27 cellular contexts compared by ENCODE assay signal in genomic region chr4:95833652-95834276, GRCh38. TPM values are rescaled to one million over a fixed set of nuclear protein-coding genes. Genes with fewer than 3 reads are reported as not detected.
"Had no signal": no experiment of that assay in that cellular context is flagged by ENCODE, and none has a peak within 500 bp of the region (broad histone marks: within the 10 kb centered on the region; RNA-seq: fewer than 3 reads in every experiment).

No MANE protein-coding gene starts in this region.

- H3K36me3 ChIP-seq: esophagus muscularis mucosa, sigmoid colon had no signal

- H3K27me3 ChIP-seq: esophagus muscularis mucosa, hepatocyte, sigmoid colon, testis had no signal

- H3K36me3 Mint-ChIP-seq: activated naive CD8-positive, alpha-beta T cell treated with anti-CD3 and anti-CD28 coated beads, Interleukin-2, amount 10 ng/mL, durations not matched to agents 7 days and 5 days had no signal

- H3K4me1 Mint-ChIP-seq: activated CD4-positive, alpha-beta memory T cell treated with anti-CD3 and anti-CD28 coated beads, Interleukin-2, amount 10 ng/mL, durations not matched to agents 7 days and 5 days; activated CD4-positive, alpha-beta T cell treated with anti-CD3 and anti-CD28 coated beads, Interleukin-2, amount 10 ng/mL, durations not matched to agents 24 days and 14 days; activated naive CD8-positive, alpha-beta T cell treated with anti-CD3 and anti-CD28 coated beads, Interleukin-2, amount 10 ng/mL, durations not matched to agents 7 days and 5 days had no signal

- H3K4me3 ChIP-seq: coronary artery, esophagus muscularis mucosa, hepatocyte, sigmoid colon, testis had no signal

- H3K27me3 Mint-ChIP-seq: activated CD4-positive, alpha-beta memory T cell treated with anti-CD3 and anti-CD28 coated beads, Interleukin-2, amount 10 ng/mL, durations not matched to agents 7 days and 5 days; activated CD4-positive, alpha-beta T cell treated with anti-CD3 and anti-CD28 coated beads, Interleukin-2, amount 10 ng/mL, durations not matched to agents 24 days and 14 days; activated naive CD8-positive, alpha-beta T cell treated with anti-CD3 and anti-CD28 coated beads, Interleukin-2, amount 10 ng/mL, durations not matched to agents 7 days and 5 days had no signal

- H3K9me3 ChIP-seq: esophagus muscularis mucosa, sigmoid colon, testis had no signal

- H3K4me3 Mint-ChIP-seq: activated CD4-positive, alpha-beta memory T cell treated with anti-CD3 and anti-CD28 coated beads, Interleukin-2, amount 10 ng/mL, durations not matched to agents 7 days and 5 days; activated CD4-positive, alpha-beta T cell treated with anti-CD3 and anti-CD28 coated beads, Interleukin-2, amount 10 ng/mL, durations not matched to agents 24 days and 14 days; activated naive CD4-positive, alpha-beta T cell treated with anti-CD3 and anti-CD28 coated beads for 36 hours; activated naive CD8-positive, alpha-beta T cell treated with anti-CD3 and anti-CD28 coated beads, Interleukin-2, amount 10 ng/mL, durations not matched to agents 7 days and 5 days; activated T-cell treated with anti-CD3 and anti-CD28 coated beads, Interleukin-2, amount 50 U/mL, for 72 hours; T-helper 1 cell treated with Interleukin-12 subunit alpha and Interleukin-12 subunit beta and Interleukin-4 antibody, amounts not matched to agents 30 μg/mL and 1 μg/mL, for 36 hours had no signal

- H3K27ac ChIP-seq: coronary artery, esophagus muscularis mucosa, hepatocyte, sigmoid colon, testis had no signal

- H3K9me3 Mint-ChIP-seq: activated CD4-positive, alpha-beta memory T cell treated with anti-CD3 and anti-CD28 coated beads, Interleukin-2, amount 10 ng/mL, durations not matched to agents 7 days and 5 days; activated CD4-positive, alpha-beta T cell treated with anti-CD3 and anti-CD28 coated beads, Interleukin-2, amount 10 ng/mL, durations not matched to agents 24 days and 14 days; activated naive CD4-positive, alpha-beta T cell treated with anti-CD3 and anti-CD28 coated beads for 36 hours; activated naive CD8-positive, alpha-beta T cell treated with anti-CD3 and anti-CD28 coated beads, Interleukin-2, amount 10 ng/mL, durations not matched to agents 7 days and 5 days; T-helper 1 cell treated with Interleukin-12 subunit alpha and Interleukin-12 subunit beta and Interleukin-4 antibody, amounts not matched to agents 30 μg/mL and 1 μg/mL, for 36 hours had no signal

- H3K27ac Mint-ChIP-seq: activated CD4-positive, alpha-beta memory T cell treated with anti-CD3 and anti-CD28 coated beads, Interleukin-2, amount 10 ng/mL, durations not matched to agents 7 days and 5 days; activated CD4-positive, alpha-beta T cell treated with anti-CD3 and anti-CD28 coated beads, Interleukin-2, amount 10 ng/mL, durations not matched to agents 24 days and 14 days; activated naive CD4-positive, alpha-beta T cell treated with anti-CD3 and anti-CD28 coated beads for 36 hours; activated naive CD8-positive, alpha-beta T cell treated with anti-CD3 and anti-CD28 coated beads, Interleukin-2, amount 10 ng/mL, durations not matched to agents 7 days and 5 days; activated T-cell treated with anti-CD3 and anti-CD28 coated beads, Interleukin-2, amount 50 U/mL, for 72 hours; T-helper 1 cell treated with Interleukin-12 subunit alpha and Interleukin-12 subunit beta and Interleukin-4 antibody, amounts not matched to agents 30 μg/mL and 1 μg/mL, for 36 hours had no signal

- ATAC-seq: activated T-cell treated with anti-CD3 and anti-CD28 coated beads, Interleukin-2, amount 50 U/mL, for 72 hours; left ventricle myocardium superior had no signal

- H3K4me1 ChIP-seq: esophagus muscularis mucosa, sigmoid colon, testis had no signal

- DNase-seq: activated CD4-positive, alpha-beta memory T cell treated with anti-CD3 and anti-CD28 coated beads, Interleukin-2, amount 10 ng/mL, durations not matched to agents 7 days and 5 days; activated CD4-positive, alpha-beta T cell treated with anti-CD3 and anti-CD28 coated beads, Interleukin-2, amount 10 ng/mL, durations not matched to agents 24 days and 14 days; activated CD4-positive, CD25-positive, alpha-beta regulatory T cell; activated effector memory CD4-positive, alpha-beta T cell treated with Interleukin-2 at 50 U/mL for 16 hours; activated naive CD4-positive, alpha-beta T cell treated with anti-CD3 and anti-CD28 coated beads for 36 hours; activated naive CD8-positive, alpha-beta T cell treated with anti-CD3 and anti-CD28 coated beads, Interleukin-2, amount 10 ng/mL, durations not matched to agents 7 days and 5 days; activated T-cell treated with anti-CD3 and anti-CD28 coated beads, Interleukin-2, amount 50 U/mL, for 72 hours; cerebellar nuclear complex; glutamatergic neuron; kidney glomerular epithelial cell; left ventricle myocardium superior; mammary epithelial cell; sigmoid colon; stimulated activated CD4-positive, alpha-beta T cell treated with anti-CD3 and anti-CD28 coated beads, Interleukin-2, amount 100 ng/mL, for 48 hours; stimulated activated CD8-positive, alpha-beta memory T cell treated with anti-CD3 and anti-CD28 coated beads, Interleukin-4, amount 100 ng/mL, for 48 hours; stimulated activated naive CD4-positive, alpha-beta T cell; testis; trophoblast cell had no signal

RNA-seq across cellular contexts. Expression of gene PDHA2, which starts 6.1 kb away (rescaled TPM):
- total RNA-seq: activated CD4-positive, alpha-beta memory T cell treated with anti-CD3 and anti-CD28 coated beads, Interleukin-2, amount 10 ng/mL, durations not matched to agents 7 days and 5 days; activated CD4-positive, alpha-beta T cell treated with anti-CD3 and anti-CD28 coated beads, Interleukin-2, amount 10 ng/mL, durations not matched to agents 24 days and 14 days; activated naive CD4-positive, alpha-beta T cell treated with anti-CD3 and anti-CD28 coated beads for 36 hours; activated naive CD8-positive, alpha-beta T cell treated with anti-CD3 and anti-CD28 coated beads, Interleukin-2, amount 10 ng/mL, durations not matched to agents 7 days and 5 days; activated T-cell treated with anti-CD3 and anti-CD28 coated beads, Interleukin-2, amount 50 U/mL, for 72 hours; esophagus muscularis mucosa; frontal cortex; hepatocyte; left ventricle myocardium superior; mammary epithelial cell; mononuclear cell; osteoblast; posterior vena cava; renal cortical epithelial cell; sigmoid colon had no signal
- polyA plus RNA-seq: hepatocyte, mammary epithelial cell, sigmoid colon had no signal
